Comparison of ENCODE assay signal across 1 cellular context in genomic region chr1:226132731-226133503, GRCh38.
TF ChIP-seq lines count a peak whose summit lies in the region.

No MANE protein-coding gene starts in this region.

TF ChIP-seq in IMR-90, 13 proteins besides CTCF, POLR2A, EP300 and RAD21 (continued from another document):
- no peak for TF ChIP-seq ELK1 (IDR thresholded peaks at IDR 0.05; ENCODE audit: borderline replicate concordance, low read depth, low read length)
- TF ChIP-seq NFE2L2 (IDR thresholded peaks at IDR 0.05; ENCODE audit: low read depth, low read length) = no peak
